Comparison of ENCODE assay signal across 13 cellular contexts in genomic region chr2:223602972-223603371, GRCh38. TPM values are rescaled to one million over a fixed set of nuclear protein-coding genes. Genes with fewer than 3 reads are reported as not detected.
"Had no signal": no experiment of that assay in that cellular context is flagged by ENCODE, and none has a peak within 500 bp of the region (broad histone marks: within the 10 kb centered on the region; RNA-seq: fewer than 3 reads in every experiment).

No MANE protein-coding gene starts in this region.

- DNase-seq: cortex of kidney; effector CD8-positive, alpha-beta T cell; T-helper 9 cell had no signal

- H3K27ac ChIP-seq: hepatocyte, neutrophil, right atrium auricular region, skin epidermis, thoracic aorta had no signal

- H3K4me1 ChIP-seq: right atrium auricular region had no signal

- H3K9me3 ChIP-seq: neutrophil, right atrium auricular region, stomach, thoracic aorta had no signal

- H3K4me3 ChIP-seq: hepatocyte, right atrium auricular region, stomach had no signal

- H3K79me2 ChIP-seq: hepatocyte had no signal

- H3K36me3 ChIP-seq: neutrophil, right atrium auricular region, stomach, thoracic aorta had no signal

- H3K27me3 ChIP-seq: hepatocyte, right atrium auricular region, stomach had no signal

- H2AFZ ChIP-seq: hepatocyte had no signal

RNA-seq across cellular contexts. Expression of gene SCG2, which starts 0.8 kb away (rescaled TPM):
- total RNA-seq: activated CD4-positive, alpha-beta memory T cell treated with anti-CD3 and anti-CD28 coated beads for 36 hours; activated naive CD8-positive, alpha-beta T cell treated with anti-CD3 and anti-CD28 coated beads, Interleukin-2, amount 10 ng/mL, durations not matched to agents 7 days and 5 days; liver had no signal
- polyA plus RNA-seq: liver; naive thymus-derived CD4-positive, alpha-beta T cell had no signal
